In genomic region chr12:45284096-45284901, GRCh38 we compare ENCODE assay signal across 9 cellular contexts.
DNase-seq lines count a peak whose midpoint lies in the region; ATAC-seq and TF ChIP-seq lines count a peak whose summit lies in the region.
"Had no signal": no experiment of that assay in that cellular context is flagged by ENCODE, and none has a peak within 500 bp of the region (broad histone marks: within the 10 kb centered on the region; RNA-seq: fewer than 3 reads in every experiment).

No MANE protein-coding gene starts in this region.

- no peak for TF ChIP-seq EP300 in Ishikawa (IDR thresholded peaks at IDR 0.05; ENCODE audit: borderline replicate concordance)

- no peaks in the 10 kb centered on the region for H3K9me3 Mint-ChIP-seq in brain

- H3K27ac ChIP-seq in mesodermal cell (ENCODE audit: low read depth, low read length, severe bottlenecking) = peak overlapping the region; percentile 96

- no peak for TF ChIP-seq RAD21 in Ishikawa (IDR thresholded peaks at IDR 0.05; ENCODE audit: low read depth)

- no peak overlapping the region for H3K4me3 ChIP-seq in AG10803 (ENCODE audit: low read length)
- no peak overlapping the region for H3K4me3 ChIP-seq in mesodermal cell (ENCODE audit: extremely low read depth, insufficient read depth, low read length, poor library complexity, severe bottlenecking)

- H3K9me3 ChIP-seq in mesodermal cell (ENCODE audit: control insufficient read depth, low read length) = no peaks in the 10 kb centered on the region

- H3K27ac Mint-ChIP-seq in brain = peak overlapping the region in 4 of 5 experiments; percentile 5 to 62 (median 20)

- H3K36me3 Mint-ChIP-seq in brain = peaks cover 24% of the 10 kb centered on the region

- WGBS in mesodermal cell (ENCODE audit: insufficient coverage in 2 of 2), 2 experiments = 49 to 73% methylated on average over 4 of the region's 8 CpGs

- H3K4me1 Mint-ChIP-seq in brain = peaks cover 26% of the 10 kb centered on the region

- peaks cover 24% of the 10 kb centered on the region for H3K36me3 ChIP-seq in mesodermal cell (ENCODE audit: control insufficient read depth, insufficient read depth, low read length)

- ATAC-seq in GM21737 (IDR thresholded peaks at IDR 0.05; ENCODE audit: unreplicated experiment) = no peak
- no peak for ATAC-seq in HG03097 (IDR thresholded peaks at IDR 0.05; ENCODE audit: low FRiP score, unreplicated experiment)

- no peak overlapping the region for H3K4me3 Mint-ChIP-seq in brain

- H3K27me3 Mint-ChIP-seq in brain = no peaks in the 10 kb centered on the region

- DNase-seq in AG10803 (ENCODE audit: low read depth) = peak; percentile 79
- no peak for DNase-seq in stimulated activated naive CD4-positive, alpha-beta T cell (lab: John Stamatoyannopoulos, UW)
- no peak for DNase-seq in GF-D8 (lab: John Stamatoyannopoulos, UW)
- DNase-seq: DND-41 had no signal

- peak; percentile 24; the same call in 1 of the 2 replicates for TF ChIP-seq CTCF in AG10803 (conservative IDR thresholded peaks at IDR 0.05; ENCODE audit: low read length)
- no peak for TF ChIP-seq CTCF in brain (conservative IDR thresholded peaks at IDR 0.05)

- peaks cover 27% of the 10 kb centered on the region for H3K4me1 ChIP-seq in mesodermal cell (ENCODE audit: control insufficient read depth, insufficient read depth, low read length, poor library complexity, severe bottlenecking)

TF ChIP-seq in Ishikawa, 13 proteins besides CTCF, POLR2A, EP300 and RAD21:
- TF ChIP-seq CEBPB (IDR thresholded peaks at IDR 0.05) (no peak), TEAD4 (IDR thresholded peaks at IDR 0.05) (peak; percentile 61; the same call in 1 of the 2 replicates), EGR1 (IDR thresholded peaks at IDR 0.05) (no peak)
